1 cellular context compared by ENCODE assay signal in genomic region chr12:107564946-107565345, GRCh38.
TF ChIP-seq lines count a peak whose summit lies in the region.

No MANE protein-coding gene starts in this region.

TF ChIP-seq in GM23338, 12 proteins besides CTCF, POLR2A, EP300 and RAD21 (continued from another document):
- no peak for TF ChIP-seq REST (IDR thresholded peaks at IDR 0.05; ENCODE audit: unreplicated experiment)
